1 cellular context compared by ENCODE assay signal in genomic region chr2:69914235-69915049, GRCh38.
A peak's percentile ranks its signal among the peaks of the same experiment; 100 is the strongest.
TF ChIP-seq lines count a peak whose summit lies in the region.

No MANE protein-coding gene starts in this region.

TF ChIP-seq in A549, 52 proteins besides CTCF, POLR2A, EP300 and RAD21 (continued from another document):
- peak; percentile 87; the same call in 1 of the 2 replicates for TF ChIP-seq PHF8 (IDR thresholded peaks at IDR 0.05; ENCODE audit: borderline replicate concordance, low read depth)
- TF ChIP-seq, protein P1, sequence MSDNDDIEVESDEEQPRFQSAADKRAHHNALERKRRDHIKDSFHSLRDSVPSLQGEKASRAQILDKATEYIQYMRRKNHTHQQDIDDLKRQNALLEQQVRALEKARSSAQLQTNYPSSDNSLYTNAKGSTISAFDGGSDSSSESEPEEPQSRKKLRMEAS (IDR thresholded peaks at IDR 0.05): peak; percentile 98
- no peak for TF ChIP-seq CBX8 (IDR thresholded peaks at IDR 0.05)
- no peak for TF ChIP-seq MAFK (IDR thresholded peaks at IDR 0.05; ENCODE audit: partially characterized antibody)
- no peak; the same call in 1 of the 2 replicates for TF ChIP-seq FOSB (CRISPR knock-in tag; IDR thresholded peaks at IDR 0.05)
- no peak for TF ChIP-seq ESRRA (IDR thresholded peaks at IDR 0.05; ENCODE audit: borderline replicate concordance, low read length)
- TF ChIP-seq JUN (IDR thresholded peaks at IDR 0.05): peak; percentile 75 to 97; a peak in 4 of 5 replicates
- TF ChIP-seq ELK1 (IDR thresholded peaks at IDR 0.05; ENCODE audit: low read depth, low read length): no peak
- peak; percentile 68 for TF ChIP-seq SMC3 (IDR thresholded peaks at IDR 0.05)
- no peak for TF ChIP-seq ZFP36 (IDR thresholded peaks at IDR 0.05; ENCODE audit: borderline replicate concordance, partially characterized antibody)
- peak; percentile 96; the same call in 1 of the 2 replicates for TF ChIP-seq MYC (IDR thresholded peaks at IDR 0.05; ENCODE audit: borderline replicate concordance, low read length)
- TF ChIP-seq E2F6 (IDR thresholded peaks at IDR 0.05; ENCODE audit: borderline replicate concordance, low read depth): peak; percentile 87; the same call in 1 of the 2 replicates
- TF ChIP-seq, protein P2, sequence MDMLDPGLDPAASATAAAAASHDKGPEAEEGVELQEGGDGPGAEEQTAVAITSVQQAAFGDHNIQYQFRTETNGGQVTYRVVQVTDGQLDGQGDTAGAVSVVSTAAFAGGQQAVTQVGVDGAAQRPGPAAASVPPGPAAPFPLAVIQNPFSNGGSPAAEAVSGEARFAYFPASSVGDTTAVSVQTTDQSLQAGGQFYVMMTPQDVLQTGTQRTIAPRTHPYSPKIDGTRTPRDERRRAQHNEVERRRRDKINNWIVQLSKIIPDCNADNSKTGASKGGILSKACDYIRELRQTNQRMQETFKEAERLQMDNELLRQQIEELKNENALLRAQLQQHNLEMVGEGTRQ (IDR thresholded peaks at IDR 0.05): peak; percentile 53; the same call in 1 of the 2 replicates
- TF ChIP-seq FOSL2 (IDR thresholded peaks at IDR 0.05): no peak
- peak; percentile 80 for TF ChIP-seq FOSL2 (CRISPR knock-in tag; IDR thresholded peaks at IDR 0.05)
- peak; percentile 72; the same call in 1 of the 2 replicates for TF ChIP-seq RARB (CRISPR knock-in tag; IDR thresholded peaks at IDR 0.05)
- peak; percentile 88 for TF ChIP-seq HOXB5 (CRISPR knock-in tag; IDR thresholded peaks at IDR 0.05)
- peak; percentile 82; the same call in 1 of the 2 replicates for TF ChIP-seq PBX3 (IDR thresholded peaks at IDR 0.05)
- peak in 1 of 2 experiments; percentile 24; a peak in 1 of 4 replicates for TF ChIP-seq CEBPB (IDR thresholded peaks at IDR 0.05)
- 0 out of 2 replicates have a peak, but pooled peaks have one; percentile 75 for TF ChIP-seq TP53 (CRISPR knock-in tag; IDR thresholded peaks at IDR 0.05)
TF ChIP-seq in A549: peak in this region for 19.
